ENCODE assay signal across 13 cellular contexts in genomic region chr20:34023937-34024732, GRCh38. TPM values are rescaled to one million over a fixed set of nuclear protein-coding genes. Genes with fewer than 3 reads are reported as not detected.
DNase-seq lines count a peak whose midpoint lies in the region; ATAC-seq and TF ChIP-seq lines count a peak whose summit lies in the region.
"Had no signal": no experiment of that assay in that cellular context is flagged by ENCODE, and none has a peak within 500 bp of the region (broad histone marks: within the 10 kb centered on the region; RNA-seq: fewer than 3 reads in every experiment).

No MANE protein-coding gene starts in this region.

- DNase-seq in COR-L47 (lab: John Stamatoyannopoulos, UW): peak; percentile 34
- no peak for DNase-seq in WTC11 (ENCODE audit: low spot score)
- no peak for DNase-seq in nephron progenitor cell
- no peak for DNase-seq in GM19240 (ENCODE audit: insufficient read length, low spot score)
- DNase-seq in sciatic nerve (ENCODE audit: low spot score): no peak
- no peak for DNase-seq in activated CD8-positive, alpha-beta memory T cell treated with anti-CD3 and anti-CD28 coated beads for 24 hours
- DNase-seq: activated naive CD4-positive, alpha-beta T cell treated with anti-CD3 and anti-CD28 coated beads, Interleukin-2, amount 10 ng/mL, durations not matched to agents 7 days and 5 days; AML-193; effector CD8-positive, alpha-beta T cell had no signal

- peaks cover 68% of the 10 kb centered on the region for H3K4me1 ChIP-seq in BLaER1

- H3K36me3 ChIP-seq in BLaER1: peaks cover 42% of the 10 kb centered on the region
- H3K36me3 ChIP-seq: cardiac muscle cell had no signal

- no peak overlapping the region for H3K27ac ChIP-seq in BLaER1

- intact Hi-C loops in sciatic nerve (cut with DNase I): no loop called here

- H3K27me3 Mint-ChIP-seq in WTC11 (ENCODE audit: low read depth): no peaks in the 10 kb centered on the region
- H3K27me3 Mint-ChIP-seq in nephron progenitor cell (ENCODE audit: low read depth, poor library complexity): no peaks in the 10 kb centered on the region
- H3K27me3 Mint-ChIP-seq: activated naive CD4-positive, alpha-beta T cell treated with anti-CD3 and anti-CD28 coated beads, Interleukin-2, amount 10 ng/mL, durations not matched to agents 7 days and 5 days had no signal

- peaks cover 53% of the 10 kb centered on the region for H3K4me1 Mint-ChIP-seq in WTC11
- peaks cover 51% of the 10 kb centered on the region for H3K4me1 Mint-ChIP-seq in nephron progenitor cell

- no peak overlapping the region for H3K4me3 Mint-ChIP-seq in WTC11
- H3K4me3 Mint-ChIP-seq in nephron progenitor cell: no peak overlapping the region
- H3K4me3 Mint-ChIP-seq: activated naive CD4-positive, alpha-beta T cell treated with anti-CD3 and anti-CD28 coated beads, Interleukin-2, amount 10 ng/mL, durations not matched to agents 7 days and 5 days had no signal

- peaks cover 100% of the 10 kb centered on the region for H4K20me1 ChIP-seq in BLaER1

- peaks cover 6% of the 10 kb centered on the region for H3K9me3 Mint-ChIP-seq in WTC11
- peaks cover 9% of the 10 kb centered on the region for H3K9me3 Mint-ChIP-seq in nephron progenitor cell
- H3K9me3 Mint-ChIP-seq: activated naive CD4-positive, alpha-beta T cell treated with anti-CD3 and anti-CD28 coated beads, Interleukin-2, amount 10 ng/mL, durations not matched to agents 7 days and 5 days had no signal

- peak overlapping the region; percentile 82; the same call in 1 of the 2 replicates for H3K27ac Mint-ChIP-seq in WTC11
- H3K27ac Mint-ChIP-seq in nephron progenitor cell: peak overlapping the region; percentile 80
- H3K27ac Mint-ChIP-seq: activated naive CD4-positive, alpha-beta T cell treated with anti-CD3 and anti-CD28 coated beads, Interleukin-2, amount 10 ng/mL, durations not matched to agents 7 days and 5 days had no signal

- CTCF ChIA-PET in WTC11 (lab: Charles Lee): interaction anchor here (1.4 to 4.6 kb wide), 5 partner anchors 14 to 161 kb away, joined by 4 to 39 read pairs (median 10); no protein-coding TSS in a partner anchor

- H3K36me3 Mint-ChIP-seq in WTC11: peaks cover 7% of the 10 kb centered on the region
- peaks cover 29% of the 10 kb centered on the region for H3K36me3 Mint-ChIP-seq in nephron progenitor cell (ENCODE audit: low read depth)

- H3K9ac ChIP-seq in BLaER1: no peak overlapping the region

- POLR2A ChIA-PET in WTC11 (lab: Charles Lee): no interaction called here

- no peaks in the 10 kb centered on the region for H3K27me3 ChIP-seq in BLaER1
- H3K27me3 ChIP-seq: cardiac muscle cell had no signal

- no peaks in the 10 kb centered on the region for H3K9me3 ChIP-seq in BLaER1

- H3K4me3 ChIP-seq in BLaER1: no peak overlapping the region
- H3K4me3 ChIP-seq: cardiac muscle cell, GM12878 had no signal

- H3K4me2 ChIP-seq in BLaER1: peak overlapping the region; percentile 57

- ATAC-seq in WTC11 (no peak), HG03378 (IDR thresholded peaks at IDR 0.05; ENCODE audit: unreplicated experiment) (no peak), sciatic nerve (no peak)
- ATAC-seq: GM12878 had no signal

- no peak for TF ChIP-seq CTCF in WTC11 (IDR thresholded peaks at IDR 0.05)
- TF ChIP-seq CTCF in nephron progenitor cell (IDR thresholded peaks at IDR 0.05): no peak

TF ChIP-seq in WTC11, 78 proteins besides CTCF, POLR2A, EP300 and RAD21:
- no peak for TF ChIP-seq GTF2I (CRISPR knock-in tag; conservative IDR thresholded peaks at IDR 0.05)
- no peak for TF ChIP-seq USF2 (CRISPR knock-in tag; IDR thresholded peaks at IDR 0.05)
- no peak for TF ChIP-seq ETV6 (CRISPR knock-in tag; IDR thresholded peaks at IDR 0.05)
- no peak for TF ChIP-seq FOXP4 (CRISPR knock-in tag; IDR thresholded peaks at IDR 0.05)
- no peak for TF ChIP-seq ATF1 (CRISPR knock-in tag; IDR thresholded peaks at IDR 0.05)
- no peak for TF ChIP-seq ZNF232 (CRISPR knock-in tag; IDR thresholded peaks at IDR 0.05)
- no peak for TF ChIP-seq IRF2 (CRISPR knock-in tag; IDR thresholded peaks at IDR 0.05; ENCODE audit: borderline replicate concordance, low read depth)
- no peak for TF ChIP-seq SMAD4 (CRISPR knock-in tag; IDR thresholded peaks at IDR 0.05)

RNA-seq across cellular contexts. Expression of gene RALY, which starts 30.4 kb away (rescaled TPM):
- total RNA-seq in WTC11 (2021) (157 to 164 TPM (median 157 TPM) in 3 replicates), sciatic nerve (94.6 TPM)
